ENCODE assay signal across 22 cellular contexts in the genomic region with DNA sequence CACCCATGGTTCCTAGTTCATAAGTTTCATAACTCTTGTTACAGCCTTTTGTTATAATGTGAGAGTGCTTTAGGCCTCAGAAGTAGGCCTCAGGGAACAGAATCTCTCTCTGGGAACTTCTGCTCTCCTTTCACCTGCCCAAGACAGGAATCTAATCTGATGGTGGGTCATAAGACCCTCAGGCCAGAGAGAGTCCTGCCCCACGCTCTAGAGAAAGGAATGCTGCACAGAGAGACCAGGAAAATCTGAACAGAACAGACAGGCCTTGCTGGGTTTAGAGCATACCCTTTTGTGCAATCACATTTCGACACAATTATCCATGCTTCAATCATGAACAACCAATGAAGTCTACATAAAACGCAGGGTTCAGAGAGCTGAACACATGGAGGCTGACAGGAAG. TPM values are rescaled to one million over a fixed set of nuclear protein-coding genes. Genes with fewer than 3 reads are reported as not detected.
DNase-seq lines count a peak whose midpoint lies in the region; TF ChIP-seq lines count a peak whose summit lies in the region.
"Had no signal": no experiment of that assay in that cellular context is flagged by ENCODE, and none has a peak within 500 bp of the region (broad histone marks: within the 10 kb centered on the region; RNA-seq: fewer than 3 reads in every experiment).

No MANE protein-coding gene starts in this region.

- H2BK120ac ChIP-seq in mesendoderm (ENCODE audit: low read depth, low read length) (no peak overlapping the region), trophoblast cell (ENCODE audit: insufficient read depth, low read length, poor library complexity) (no peak overlapping the region)

- H2BK15ac ChIP-seq in mesendoderm (replicated peaks; ENCODE audit: low read depth), result no peak overlapping the region

- no peak overlapping the region for H2AFZ ChIP-seq in trophoblast cell (ENCODE audit: insufficient read depth, low read length, poor library complexity)

- H2BK5ac ChIP-seq in mesendoderm (ENCODE audit: low read length), result peak overlapping the region; percentile 69
- no peak overlapping the region for H2BK5ac ChIP-seq in trophoblast cell (ENCODE audit: low read depth, low read length, poor library complexity)

- H2AK5ac ChIP-seq in mesendoderm (ENCODE audit: low read length) (peak overlapping the region; percentile 73), trophoblast cell (ENCODE audit: low read length) (no peak overlapping the region)

- no peak overlapping the region for H2BK12ac ChIP-seq in trophoblast cell (ENCODE audit: low read length)

- H3K4ac ChIP-seq in mesendoderm (ENCODE audit: low read depth, low read length) (peak overlapping the region; percentile 96), trophoblast cell (ENCODE audit: low read depth, low read length) (no peak overlapping the region)

- no peaks in the 10 kb centered on the region for H3K9me3 ChIP-seq in cardiac muscle cell (ENCODE audit: low read depth)
- no peaks in the 10 kb centered on the region for H3K9me3 ChIP-seq in left ventricle myocardium inferior (replicated peaks)
- no peaks in the 10 kb centered on the region for H3K9me3 ChIP-seq in trophoblast cell (ENCODE audit: insufficient read depth, low read depth, low read length)
- H3K9me3 ChIP-seq: A549, BE2C, BLaER1 had no signal

- no peak overlapping the region for H4K91ac ChIP-seq in trophoblast cell (ENCODE audit: low read depth, low read length)

- H3K14ac ChIP-seq in trophoblast cell (ENCODE audit: low read length), result no peak overlapping the region

- no peaks in the 10 kb centered on the region for H3K79me1 ChIP-seq in mesendoderm (ENCODE audit: low read length)
- peaks cover 8% of the 10 kb centered on the region for H3K79me1 ChIP-seq in trophoblast cell (ENCODE audit: low read length)

- H3K36me3 ChIP-seq in cardiac muscle cell (no peaks in the 10 kb centered on the region), left ventricle myocardium inferior (no peaks in the 10 kb centered on the region), mesendoderm (ENCODE audit: control insufficient read depth, insufficient read depth, low read length) (no peaks in the 10 kb centered on the region), trophoblast cell (ENCODE audit: control insufficient read depth in 1 of 2, insufficient read depth in 2 of 2, low read length in 2 of 2) (no peaks in the 10 kb centered on the region)
- H3K36me3 ChIP-seq: BE2C, BLaER1 had no signal

- WGBS in mesendoderm (ENCODE audit: extremely low coverage, insufficient coverage, low lambda C conversion rate), result no CpG with 5 or more reads among the region's 3 CpGs
- no CpG with 5 or more reads among the region's 3 CpGs for WGBS in trophoblast cell (ENCODE audit: extremely low coverage, insufficient coverage, insufficient read length)

- H3K56ac ChIP-seq in mesendoderm (ENCODE audit: low read length), result peak overlapping the region; percentile 1

- H3K18ac ChIP-seq in mesendoderm (ENCODE audit: low read length), result peak overlapping the region; percentile 32
- no peak overlapping the region for H3K18ac ChIP-seq in trophoblast cell (ENCODE audit: low read length)

- H4K8ac ChIP-seq in mesendoderm (ENCODE audit: low read depth, low read length), result no peak overlapping the region
- H4K8ac ChIP-seq in trophoblast cell (ENCODE audit: low read depth, low read length), result no peak overlapping the region

- H3K23ac ChIP-seq in mesendoderm (ENCODE audit: low read length) (no peak overlapping the region), trophoblast cell (ENCODE audit: low read length) (no peak overlapping the region)

- H3K4me3 ChIP-seq in cardiac muscle cell, result no peak overlapping the region
- H3K4me3 ChIP-seq in left ventricle myocardium inferior, result no peak overlapping the region
- H3K4me3 ChIP-seq in mesendoderm (ENCODE audit: low read length), result no peak overlapping the region
- no peak overlapping the region for H3K4me3 ChIP-seq in trophoblast cell (ENCODE audit: low read depth, low read length)
- H3K4me3 ChIP-seq: A549, BLaER1, GM12878 had no signal

- intact Hi-C loops in left ventricle myocardium inferior (cut with micrococcal nuclease), result no loop called here

- H3K79me2 ChIP-seq in mesendoderm (ENCODE audit: control insufficient read depth, insufficient read depth, low read length), result peaks cover 9% of the 10 kb centered on the region
- peaks cover 7% of the 10 kb centered on the region for H3K79me2 ChIP-seq in trophoblast cell (ENCODE audit: control insufficient read depth, insufficient read depth, low read length, poor library complexity)

- H3K4me2 ChIP-seq in mesendoderm (ENCODE audit: low read length) (no peak overlapping the region), trophoblast cell (ENCODE audit: low read length) (no peak overlapping the region)
- H3K4me2 ChIP-seq: A549, BLaER1 had no signal

- H3K27me3 ChIP-seq in cardiac muscle cell (no peaks in the 10 kb centered on the region), left ventricle myocardium inferior (ENCODE audit: low read depth) (no peaks in the 10 kb centered on the region), mesendoderm (ENCODE audit: insufficient read depth, low read length, poor library complexity) (no peaks in the 10 kb centered on the region), trophoblast cell (ENCODE audit: insufficient read depth, low read length) (no peaks in the 10 kb centered on the region)
- H3K27me3 ChIP-seq: BE2C, BLaER1 had no signal

- peaks cover 28% of the 10 kb centered on the region for H3K4me1 ChIP-seq in cardiac muscle cell (ENCODE audit: low read depth)
- peaks cover 32% of the 10 kb centered on the region for H3K4me1 ChIP-seq in left ventricle myocardium inferior
- H3K4me1 ChIP-seq in mesendoderm (ENCODE audit: control insufficient read depth, low read depth, low read length), result peaks cover 14% of the 10 kb centered on the region
- peaks cover 2 to 4% of the 10 kb centered on the region in 2 experiments for H3K4me1 ChIP-seq in trophoblast cell (ENCODE audit: control insufficient read depth in 1 of 2, insufficient read depth in 2 of 2, low read length in 2 of 2)
- H3K4me1 ChIP-seq: BE2C had no signal

- H3K9ac ChIP-seq in mesendoderm (ENCODE audit: low read length), result no peak overlapping the region
- no peak overlapping the region for H3K9ac ChIP-seq in trophoblast cell (ENCODE audit: low read length)
- H3K9ac ChIP-seq: BLaER1 had no signal

- no peak overlapping the region for H4K5ac ChIP-seq in mesendoderm (ENCODE audit: low read length)

- peak overlapping the region; percentile 98 for H3K27ac ChIP-seq in cardiac muscle cell
- no peak overlapping the region for H3K27ac ChIP-seq in left ventricle myocardium inferior (replicated peaks)
- peak overlapping the region; percentile 60 for H3K27ac ChIP-seq in mesendoderm (ENCODE audit: low read depth, low read length)
- no peak overlapping the region for H3K27ac ChIP-seq in trophoblast cell (ENCODE audit: low read depth, low read length)
- H3K27ac ChIP-seq: 22Rv1, A549, BLaER1 had no signal

- DNase-seq in cardiac muscle cell (ENCODE audit: low read depth in 1 of 2, low spot score in 1 of 2) (no peak), left ventricle myocardium inferior (no peak), ELF-1 (ENCODE audit: low read depth, low spot score) (peak; percentile 80), mesendoderm (peak; percentile 19), trophoblast cell (peak; percentile 86 to 94), cerebellar nuclear complex (lab: John Stamatoyannopoulos, UW) (no peak), T-helper 9 cell (no peak), NCI-H1694 treated with DMSO at 0.1 percent for 48 hours (lab: John Stamatoyannopoulos, UW) (no peak)
- DNase-seq: ACHN; BE2C; C1 segment of cervical spinal cord; Calu3; CD4-positive, alpha-beta memory T cell; CD4-positive, CD25-positive, alpha-beta regulatory T cell; CD8-positive, alpha-beta memory T cell; COR-L47; DMS79 treated with DMSO at 0.1 percent for 48 hours; GDM1 had no signal

- no peak overlapping the region for H4K12ac ChIP-seq in trophoblast cell (ENCODE audit: low read depth, low read length)

- TF ChIP-seq CTCF in cardiac muscle cell (IDR thresholded peaks at IDR 0.05; ENCODE audit: low read depth, low read length) (no peak), left ventricle myocardium inferior (IDR thresholded peaks at IDR 0.05; ENCODE audit: borderline replicate concordance) (no peak)

RNA-seq across cellular contexts. Expression of a gene that starts 3.4 kb away (rescaled TPM):
- total RNA-seq in cardiac muscle cell, result 2.6 and 5.2 TPM in 2 replicates
- polyA plus RNA-seq in cardiac muscle cell, result 2.9 and 4.8 TPM in 2 replicates
- 0.25 TPM for total RNA-seq in left ventricle myocardium inferior
- polyA plus RNA-seq in mesendoderm (2013, experiment 1 of 2), result 29.5 TPM
- 30.1 TPM for polyA plus RNA-seq in mesendoderm (2013, experiment 2 of 2)
- 19.2 and 19.5 TPM in 2 replicates for polyA plus RNA-seq in trophoblast cell (2013)
- total RNA-seq: CD4-positive, alpha-beta memory T cell had no signal

Comparison
In these comparisons a context has a peak if more than half of its experiments do, and no peak if none do; other contexts are left out.
1. H3K27ac ChIP-seq: peak in cardiac muscle cell (single experiment) and mesendoderm (single experiment); none in left ventricle myocardium inferior (single experiment) and trophoblast cell (single experiment).
2. DNase-seq: peak in ELF-1 (single experiment), mesendoderm (single experiment) and trophoblast cell (2 of 2); none in cardiac muscle cell (0 of 2), left ventricle myocardium inferior (single experiment), cerebellar nuclear complex (0 of 2), T-helper 9 cell (single experiment) and NCI-H1694 treated with DMSO at 0.1 percent for 48 hours (single experiment).